Comparison of ENCODE assay signal across 20 cellular contexts in the genomic region with DNA sequence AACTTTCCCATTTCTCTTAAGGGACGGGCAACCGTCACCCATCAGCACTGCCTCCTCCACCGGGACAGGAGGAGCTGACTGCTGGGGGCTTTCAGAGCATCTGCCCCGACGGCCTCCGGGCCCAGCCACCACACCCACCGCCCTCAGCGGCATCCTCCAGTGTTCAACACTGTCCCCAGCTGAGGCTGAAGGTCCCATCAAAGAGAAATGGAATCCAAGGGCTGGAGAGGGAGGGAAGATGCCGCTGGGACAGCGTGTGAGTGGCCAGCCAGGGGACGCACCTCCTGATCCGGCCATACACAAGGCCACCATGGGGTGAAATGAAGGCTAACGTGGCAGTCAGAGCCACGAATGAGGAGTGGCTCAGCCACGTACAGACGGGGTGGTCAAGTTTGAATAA.
"Had no signal": no experiment of that assay in that cellular context is flagged by ENCODE, and none has a peak within 500 bp of the region (broad histone marks: within the 10 kb centered on the region; RNA-seq: fewer than 3 reads in every experiment).

No MANE protein-coding gene starts in this region.

- H3K27ac ChIP-seq: dorsolateral prefrontal cortex, heart right ventricle, parathyroid adenoma, skin epidermis, stomach, thoracic aorta, transverse colon had no signal

- H3K36me3 ChIP-seq: heart right ventricle, stomach, thoracic aorta, transverse colon had no signal

- DNase-seq: cortex of kidney; effector CD8-positive, alpha-beta T cell; heart right ventricle; hypothalamus; kidney glomerular epithelial cell; naive thymus-derived CD4-positive, alpha-beta T cell; occipital lobe; stimulated activated CD4-positive, alpha-beta T cell treated with anti-CD3 and anti-CD28 coated beads, Interleukin-2, amount 100 ng/mL, for 24 hours; stimulated activated CD4-positive, alpha-beta T cell treated with anti-CD3 and anti-CD28 coated beads, Interleukin-4, amount 100 ng/mL, for 4 hours; stimulated activated naive B cell treated with anti-CD40 and anti-IgM and Interleukin-4, amounts not matched to agents 10 μg/mL and 1 μg/mL and 100 μg/mL, for 72 hours; stomach; substantia nigra; transverse colon had no signal

- H3K4me3 ChIP-seq: dorsolateral prefrontal cortex, heart right ventricle, skin epidermis, stomach, thoracic aorta, transverse colon had no signal

- H3K36me3 Mint-ChIP-seq: naive thymus-derived CD4-positive, alpha-beta T cell; stimulated activated naive B cell treated with anti-CD40 and anti-IgM and Interleukin-4, amounts not matched to agents 10 μg/mL and 1 μg/mL and 100 μg/mL, for 72 hours had no signal

- H3K4me1 ChIP-seq: heart right ventricle, parathyroid adenoma, transverse colon had no signal

- H3K4me3 Mint-ChIP-seq: naive thymus-derived CD4-positive, alpha-beta T cell; neural crest cell; stimulated activated naive B cell treated with anti-CD40 and anti-IgM and Interleukin-4, amounts not matched to agents 10 μg/mL and 1 μg/mL and 100 μg/mL, for 72 hours had no signal

- H2AFZ ChIP-seq: parathyroid adenoma had no signal

- H3K9ac ChIP-seq: parathyroid adenoma had no signal

- FAIRE-seq: frontal cortex, islet of Langerhans had no signal

- H3K9me3 Mint-ChIP-seq: neural crest cell; stimulated activated naive B cell treated with anti-CD40 and anti-IgM and Interleukin-4, amounts not matched to agents 10 μg/mL and 1 μg/mL and 100 μg/mL, for 72 hours had no signal

- H3K9me3 ChIP-seq: heart right ventricle, stomach, thoracic aorta, transverse colon had no signal

- H3K79me2 ChIP-seq: parathyroid adenoma had no signal

- H3K27ac Mint-ChIP-seq: naive thymus-derived CD4-positive, alpha-beta T cell; stimulated activated naive B cell treated with anti-CD40 and anti-IgM and Interleukin-4, amounts not matched to agents 10 μg/mL and 1 μg/mL and 100 μg/mL, for 72 hours had no signal
